12 cellular contexts compared by ENCODE assay signal in genomic region chr1:22826630-22827580, GRCh38.
DNase-seq lines count a peak whose midpoint lies in the region; ATAC-seq, FAIRE-seq and TF ChIP-seq lines count a peak whose summit lies in the region.
"Had no signal": no experiment of that assay in that cellular context is flagged by ENCODE, and none has a peak within 500 bp of the region (broad histone marks: within the 10 kb centered on the region; RNA-seq: fewer than 3 reads in every experiment).

No MANE protein-coding gene starts in this region.

- TF ChIP-seq CTCF in AG04450 (IDR thresholded peaks at IDR 0.05; ENCODE audit: low read depth, low read length) (no peak), fibroblast of mammary gland (conservative IDR thresholded peaks at IDR 0.05; ENCODE audit: control insufficient read depth, insufficient read depth, low read depth, low read length) (no peak), GM10248 (IDR thresholded peaks at IDR 0.05; ENCODE audit: control extremely low read depth, extremely low read depth, low read depth, missing control alignments) (no peak)

- no peaks in the 10 kb centered on the region for H3K9me3 ChIP-seq in AG04450 (ENCODE audit: control insufficient read depth, insufficient read depth, low read length)
- H3K9me3 ChIP-seq: Peyer's patch had no signal

- CTCF ChIA-PET in AG04450 (lab: Charles Lee): interaction anchor here (1.1 kb wide), 1 partner anchor 35 kb away, joined by 5 read pairs; no protein-coding TSS in a partner anchor
- CTCF ChIA-PET in GM10248 (lab: Yijun Ruan, JAX): interaction anchor here (1.0 to 1.2 kb wide), 2 partner anchors 16 to 34 kb away, joined by 3 to 4 read pairs; no protein-coding TSS in a partner anchor

- no peak overlapping the region for H3K4me2 ChIP-seq in mesendoderm (ENCODE audit: low read length)

- H3K4ac ChIP-seq in mesendoderm (ENCODE audit: low read depth, low read length): peak overlapping the region; percentile 64

- POLR2A ChIA-PET in AG04450 (lab: Yijun Ruan, JAX) (no interaction called here), GM10248 (lab: Yijun Ruan, JAX) (no interaction called here)

- peak overlapping the region; percentile 0 for H3K9ac ChIP-seq in mesendoderm (ENCODE audit: low read length)

- H3K79me2 ChIP-seq in mesendoderm (ENCODE audit: control insufficient read depth, insufficient read depth, low read length): no peaks in the 10 kb centered on the region

- DNase-seq in AG04450 (ENCODE audit: low read depth, low spot score): no peak
- peak; percentile 15 for DNase-seq in NCI-H1092 (lab: John Stamatoyannopoulos, UW)
- peak; percentile 20 for DNase-seq in fibroblast of mammary gland (ENCODE audit: low read depth)
- peak; percentile 81 for DNase-seq in mesendoderm
- no peak for DNase-seq in urothelium cell line (ENCODE audit: low spot score)
- DNase-seq in stimulated activated CD4-positive, alpha-beta T cell treated with anti-CD3 and anti-CD28 coated beads, Interleukin-1b, Interleukin-23, amount 100 ng/mL, for 48 hours: no peak
- no peak for DNase-seq in GM10248 (ENCODE audit: extremely low spot score)
- DNase-seq: MV-4-11; Peyer's patch; stimulated activated CD4-positive, alpha-beta T cell treated with anti-CD3 and anti-CD28 coated beads, Interleukin-12 subunit alpha, Interleukin-12 subunit beta, amount 100 ng/mL, for 4 hours; stimulated activated naive B cell treated with anti-CD40 and anti-IgM and Interleukin-4, amounts not matched to agents 10 μg/mL and 1 μg/mL and 100 μg/mL, for 72 hours had no signal

- peak overlapping the region; percentile 57 for H2AK5ac ChIP-seq in mesendoderm (ENCODE audit: low read length)

- H3K18ac ChIP-seq in mesendoderm (ENCODE audit: low read length): peak overlapping the region; percentile 53

- H2BK120ac ChIP-seq in mesendoderm (ENCODE audit: low read depth, low read length): peak overlapping the region; percentile 37

- H3K23ac ChIP-seq in mesendoderm (ENCODE audit: low read length): no peak overlapping the region

- H2BK5ac ChIP-seq in mesendoderm (ENCODE audit: low read length): peak overlapping the region; percentile 81

- WGBS in mesendoderm (ENCODE audit: extremely low coverage, insufficient coverage, low lambda C conversion rate): no CpG with 5 or more reads among the region's 15 CpGs

- H4K5ac ChIP-seq in mesendoderm (ENCODE audit: low read length): no peak overlapping the region

- peak overlapping the region; percentile 39 for H3K27ac ChIP-seq in AG04450 (ENCODE audit: low read depth, low read length)
- peak overlapping the region; percentile 51 for H3K27ac ChIP-seq in mesendoderm (ENCODE audit: low read depth, low read length)
- H3K27ac ChIP-seq: Peyer's patch had no signal

- no peak overlapping the region for H2BK15ac ChIP-seq in mesendoderm (replicated peaks; ENCODE audit: low read depth)

- H4K8ac ChIP-seq in mesendoderm (ENCODE audit: low read depth, low read length): no peak overlapping the region

- no peak overlapping the region for H3K4me3 ChIP-seq in AG04450 (ENCODE audit: low read depth, low read length)
- H3K4me3 ChIP-seq in fibroblast of mammary gland (ENCODE audit: control insufficient read depth, low read depth, low read length): no peak overlapping the region
- no peak overlapping the region for H3K4me3 ChIP-seq in mesendoderm (ENCODE audit: low read length)
- H3K4me3 ChIP-seq: Peyer's patch had no signal

- no peaks in the 10 kb centered on the region for H3K36me3 ChIP-seq in mesendoderm (ENCODE audit: control insufficient read depth, insufficient read depth, low read length)
- H3K36me3 ChIP-seq: Peyer's patch had no signal

- H3K4me1 ChIP-seq in mesendoderm (ENCODE audit: control insufficient read depth, low read depth, low read length): peaks cover 16% of the 10 kb centered on the region

- FAIRE-seq in urothelium cell line (lab: Jason Lieb, UNC): no peak

- H3K27me3 ChIP-seq in AG04450 (ENCODE audit: control insufficient read depth, insufficient read depth, low read length) (no peaks in the 10 kb centered on the region), mesendoderm (ENCODE audit: insufficient read depth, low read length, poor library complexity) (no peaks in the 10 kb centered on the region)
- H3K27me3 ChIP-seq: Peyer's patch had no signal

- no peaks in the 10 kb centered on the region for H3K79me1 ChIP-seq in mesendoderm (ENCODE audit: low read length)

- peak overlapping the region; percentile 72 for H3K56ac ChIP-seq in mesendoderm (ENCODE audit: low read length)

- no peak for ATAC-seq in GM19463 (IDR thresholded peaks at IDR 0.05; ENCODE audit: unreplicated experiment)
- ATAC-seq: stimulated activated naive B cell treated with anti-CD40 and anti-IgM and Interleukin-4, amounts not matched to agents 10 μg/mL and 1 μg/mL and 100 μg/mL, for 72 hours had no signal

Comparison
In these comparisons a context has a peak if more than half of its experiments do, and no peak if none do; other contexts are left out.
1. DNase-seq: peak in NCI-H1092 (single experiment), fibroblast of mammary gland (single experiment) and mesendoderm (single experiment); none in AG04450 (single experiment), urothelium cell line (single experiment), stimulated activated CD4-positive, alpha-beta T cell treated with anti-CD3 and anti-CD28 coated beads, Interleukin-1b, Interleukin-23, amount 100 ng/mL, for 48 hours (single experiment) and GM10248 (single experiment).